Comparison of ENCODE assay signal across 1 cellular context in genomic region chr17:1783834-1784611, GRCh38.
TF ChIP-seq lines count a peak whose summit lies in the region.

No MANE protein-coding gene starts in this region.

TF ChIP-seq in WTC11, 78 proteins besides CTCF, POLR2A, EP300 and RAD21 (continued from another document):
- TF ChIP-seq ARID4B (CRISPR knock-in tag; IDR thresholded peaks at IDR 0.05; ENCODE audit: borderline replicate concordance) = no peak
